15 cellular contexts compared by ENCODE assay signal in the genomic region with DNA sequence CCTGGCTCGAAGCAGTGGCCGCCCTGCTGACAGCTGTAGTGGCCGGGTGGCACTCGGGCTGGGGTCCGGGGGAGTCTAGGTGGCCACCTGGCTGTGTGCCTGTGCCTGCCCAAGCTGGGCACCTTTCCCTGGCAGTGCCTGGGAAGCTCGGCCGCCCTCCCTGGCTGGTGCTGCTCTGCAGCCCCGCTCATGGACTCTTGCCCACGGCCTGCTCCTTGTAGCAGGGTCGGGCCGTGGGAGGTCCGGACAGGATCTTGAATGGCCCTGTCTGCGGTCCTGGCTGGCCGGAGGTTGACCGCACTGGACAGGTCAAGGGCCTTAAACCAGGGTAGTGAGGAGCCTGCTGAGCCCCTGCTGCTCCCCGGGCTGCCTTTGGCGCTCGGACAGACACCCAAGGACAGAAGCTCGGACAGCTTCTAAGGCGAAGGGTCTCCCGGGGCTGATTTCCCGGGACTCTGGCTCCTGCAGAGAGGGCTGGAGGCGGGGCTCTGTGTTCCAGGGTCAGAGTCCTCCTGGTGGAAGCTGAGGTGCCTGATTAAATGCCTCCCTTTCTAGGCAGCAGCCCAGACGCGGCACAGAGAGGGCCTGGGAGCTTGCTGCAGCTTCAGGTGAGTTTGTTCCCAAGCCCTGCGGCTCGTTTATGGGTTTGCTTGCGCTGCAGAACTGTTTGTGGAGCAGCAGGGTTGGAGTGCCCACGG. TPM values are rescaled to one million over a fixed set of nuclear protein-coding genes. Genes with fewer than 3 reads are reported as not detected.
DNase-seq lines count a peak whose midpoint lies in the region; FAIRE-seq and TF ChIP-seq lines count a peak whose summit lies in the region.
"Had no signal": no experiment of that assay in that cellular context is flagged by ENCODE, and none has a peak within 500 bp of the region (broad histone marks: within the 10 kb centered on the region; RNA-seq: fewer than 3 reads in every experiment).

No MANE protein-coding gene starts in this region.

- H2BK15ac ChIP-seq in H9 (ENCODE audit: low read depth, low read length) = no peak overlapping the region

- H3K79me2 ChIP-seq in H9 (ENCODE audit: insufficient read depth, low read length) = peaks cover 20% of the 10 kb centered on the region; the same call in 1 of the 2 replicates

- WGBS in H9 (ENCODE audit: extremely low coverage, insufficient read length, low lambda C conversion rate) = no CpG with 5 or more reads among the region's 29 CpGs

- H3K4me3 Mint-ChIP-seq in H9 = no peak overlapping the region
- H3K4me3 Mint-ChIP-seq in chondrocyte (ENCODE audit: unreplicated experiment) = no peak overlapping the region
- no peak overlapping the region for H3K4me3 Mint-ChIP-seq in osteocyte (ENCODE audit: unreplicated experiment)

- no peak overlapping the region for H3T11ph ChIP-seq in H9 (ENCODE audit: low read length)

- H3K79me1 ChIP-seq in H9 (ENCODE audit: insufficient read depth, low read depth, low read length, poor library complexity, severe bottlenecking) = no peaks in the 10 kb centered on the region

- no peak overlapping the region for H3K23ac ChIP-seq in H9 (ENCODE audit: insufficient read length, low read depth, low read length)

- H3K27me3 Mint-ChIP-seq in H9 (ENCODE audit: low read depth) (no peaks in the 10 kb centered on the region), chondrocyte (ENCODE audit: low read depth) (no peaks in the 10 kb centered on the region), osteocyte (ENCODE audit: unreplicated experiment) (no peaks in the 10 kb centered on the region)

- no peak overlapping the region for H2BK5ac ChIP-seq in H9 (ENCODE audit: insufficient read length, low read length)

- no peaks in the 10 kb centered on the region for H3K27me3 ChIP-seq in H9 (ENCODE audit: insufficient read depth, low read length)

- no peak overlapping the region for H3K9ac ChIP-seq in H9 (ENCODE audit: extremely low read depth, insufficient read length, low read length)

- no peak overlapping the region for H2AK5ac ChIP-seq in H9 (ENCODE audit: insufficient read length, low read length)

- no peak overlapping the region for H4K5ac ChIP-seq in H9 (ENCODE audit: insufficient read length, low read depth, low read length)

- no peak overlapping the region for H3K18ac ChIP-seq in H9 (ENCODE audit: insufficient read length, low read depth, low read length)

- no peak overlapping the region for H3K56ac ChIP-seq in H9 (ENCODE audit: insufficient read length, low read depth, low read length)

- H4K8ac ChIP-seq in H9 (replicated peaks; ENCODE audit: insufficient read length, low read depth, low read length) = no peak overlapping the region

- no peaks in the 10 kb centered on the region for H3K9me3 ChIP-seq in H9 (ENCODE audit: control insufficient read depth, low read depth, low read length)

- no peak overlapping the region; the same call in 1 of the 2 replicates for H3K14ac ChIP-seq in H9 (ENCODE audit: insufficient read depth, low read length)

- DNase-seq in H9 (peak; percentile 56), chondrocyte (ENCODE audit: low spot score) (no peak), osteocyte (ENCODE audit: extremely low spot score, unreplicated experiment) (no peak), NCI-H2171 (lab: John Stamatoyannopoulos, UW) (no peak), NCI-H82 treated with DMSO at 0.1 percent for 48 hours (lab: John Stamatoyannopoulos, UW; ENCODE audit: unreplicated experiment) (no peak), GM19239 (ENCODE audit: insufficient read length, low spot score) (no peak)
- DNase-seq: activated CD8-positive, alpha-beta memory T cell treated with anti-CD3 and anti-CD28 coated beads, Interleukin-2, amount 50 U/mL, for 48 hours; dermis blood vessel endothelial cell; foreskin melanocyte; left cardiac atrium; NCI-H524 treated with DMSO at 0.1 percent for 48 hours; stimulated activated naive CD4-positive, alpha-beta T cell had no signal

- no peak overlapping the region for H4K91ac ChIP-seq in H9 (ENCODE audit: insufficient read length, low read depth, low read length)

- no peak overlapping the region for H2BK120ac ChIP-seq in H9 (ENCODE audit: low read depth, low read length, poor library complexity, severe bottlenecking)

- 0 out of 3 replicates have a peak, but pooled peaks have one; percentile 19 for TF ChIP-seq CTCF in H9 (conservative IDR thresholded peaks at IDR 0.05)
- no peak for TF ChIP-seq CTCF in chondrocyte (IDR thresholded peaks at IDR 0.05)
- no peak for TF ChIP-seq CTCF in osteocyte (IDR thresholded peaks at IDR 0.05)

- H3K4ac ChIP-seq in H9 (ENCODE audit: low read depth, low read length) = no peak overlapping the region

- no peak overlapping the region for H2BK12ac ChIP-seq in H9 (ENCODE audit: insufficient read length, low read depth, low read length)

- H3K9me3 Mint-ChIP-seq in H9 (no peaks in the 10 kb centered on the region), chondrocyte (ENCODE audit: low read depth) (no peaks in the 10 kb centered on the region), osteocyte (ENCODE audit: unreplicated experiment) (no peaks in the 10 kb centered on the region)

- H3K4me1 Mint-ChIP-seq in H9 = peaks cover 9 to 13% of the 10 kb centered on the region in 2 experiments
- H3K4me1 Mint-ChIP-seq in chondrocyte (ENCODE audit: low read depth) = peaks cover 32% of the 10 kb centered on the region
- peaks cover 41% of the 10 kb centered on the region for H3K4me1 Mint-ChIP-seq in osteocyte (ENCODE audit: unreplicated experiment)

- no peak for FAIRE-seq in GM19239 (lab: Jason Lieb, UNC)

- no peak overlapping the region for H2AFZ ChIP-seq in H9 (ENCODE audit: low read length)

- H3K27ac Mint-ChIP-seq in H9 (no peak overlapping the region), chondrocyte (ENCODE audit: unreplicated experiment) (peak overlapping the region; percentile 32), osteocyte (ENCODE audit: unreplicated experiment) (peak overlapping the region; percentile 31)

- H2BK20ac ChIP-seq in H9 (ENCODE audit: low read depth, low read length, poor library complexity, severe bottlenecking) = no peak overlapping the region

- H4K20me1 ChIP-seq in H9 (ENCODE audit: control insufficient read depth, insufficient read depth, insufficient read length) = peaks cover 6% of the 10 kb centered on the region

- no peak overlapping the region for H3K27ac ChIP-seq in H9 (ENCODE audit: insufficient read length, low read depth, low read length)
- H3K27ac ChIP-seq: HL-60, VCaP had no signal

- no peaks in the 10 kb centered on the region; the same call in 1 of the 2 replicates for H3K4me1 ChIP-seq in H9 (ENCODE audit: insufficient read depth, low read length)

- H3K36me3 Mint-ChIP-seq in H9 (ENCODE audit: insufficient read depth in 1 of 3, low read depth in 3 of 3) (peaks cover 0 to 13% (median 11%) of the 10 kb centered on the region in 3 experiments; a peak in 4 of 7 replicates), chondrocyte (ENCODE audit: low read depth) (no peaks in the 10 kb centered on the region), osteocyte (ENCODE audit: unreplicated experiment) (no peaks in the 10 kb centered on the region)

- H3K23me2 ChIP-seq in H9 (ENCODE audit: insufficient read length, low read depth, low read length, poor library complexity, severe bottlenecking) = peaks cover 4% of the 10 kb centered on the region

- H3K4me2 ChIP-seq in H9 (ENCODE audit: insufficient read depth, insufficient read length, low read length) = no peak overlapping the region

RNA-seq across cellular contexts. Expression of a gene that starts 6.0 kb away (rescaled TPM):
- total RNA-seq in H9 (2021) (71.2 and 76.4 TPM in 2 replicates), chondrocyte (28.8 to 32.0 TPM (median 29.7 TPM) in 3 replicates), osteocyte (38.3 and 39.9 TPM in 2 replicates)

RNA-seq across cellular contexts. Expression of a gene that starts 26.7 kb away (rescaled TPM):
- 0.33 and 0.50 TPM in 2 replicates for total RNA-seq in H9 (2021)
- not detected in 3 replicates for total RNA-seq in chondrocyte
- not detected in 2 replicates for total RNA-seq in osteocyte
- total RNA-seq: dermis blood vessel endothelial cell, left cardiac atrium, SK-MEL-5 had no signal

RNA-seq across cellular contexts. Expression of a gene that starts 33.3 kb away (rescaled TPM):
- total RNA-seq in H9 (2021) (0.26 and 0.42 TPM in 2 replicates), chondrocyte (not detected in 3 replicates), osteocyte (0.57 and 1.7 TPM in 2 replicates)

RNA-seq across cellular contexts. Expression of a gene that starts 36.2 kb away (rescaled TPM):
- total RNA-seq in H9 (2021) (58.0 and 65.5 TPM in 2 replicates), chondrocyte (34.1 to 57.1 TPM (median 37.3 TPM) in 3 replicates), osteocyte (62.0 and 63.6 TPM in 2 replicates)

RNA-seq across cellular contexts. Expression of a gene that starts 56.3 kb away (rescaled TPM):
- total RNA-seq in H9 (2021) (19.1 and 20.4 TPM in 2 replicates), chondrocyte (15.2 to 19.6 TPM (median 19.6 TPM) in 3 replicates), osteocyte (17.1 and 20.0 TPM in 2 replicates)

Comparison
In these comparisons a context has a peak if more than half of its experiments do, and no peak if none do; other contexts are left out.
1. H3K27ac Mint-ChIP-seq: peak in chondrocyte (single experiment) and osteocyte (single experiment); none in H9 (0 of 3).